21 cellular contexts compared by ENCODE assay signal in genomic region chr6:32501016-32501415, GRCh38. TPM values are rescaled to one million over a fixed set of nuclear protein-coding genes. Genes with fewer than 3 reads are reported as not detected.
DNase-seq lines count a peak whose midpoint lies in the region; ATAC-seq and TF ChIP-seq lines count a peak whose summit lies in the region.
"Had no signal": no experiment of that assay in that cellular context is flagged by ENCODE, and none has a peak within 500 bp of the region (broad histone marks: within the 10 kb centered on the region; RNA-seq: fewer than 3 reads in every experiment).

No MANE protein-coding gene starts in this region.

- no peak overlapping the region for H3K4me3 Mint-ChIP-seq in activated T-helper 17 cell treated with anti-CD3 and anti-CD28 coated beads, Interleukin-2, amount 50 U/mL, for 72 hours
- H3K4me3 Mint-ChIP-seq: CD4-positive, CD25-positive, alpha-beta regulatory T cell; CD8-positive, alpha-beta memory T cell; HFFc6 had no signal

- no peaks in the 10 kb centered on the region for H3K4me1 ChIP-seq in upper lobe of right lung
- H3K4me1 ChIP-seq: BE2C had no signal

- no peaks in the 10 kb centered on the region for H3K9me3 Mint-ChIP-seq in activated T-helper 17 cell treated with anti-CD3 and anti-CD28 coated beads, Interleukin-2, amount 50 U/mL, for 72 hours
- H3K9me3 Mint-ChIP-seq: CD8-positive, alpha-beta memory T cell; HFFc6 had no signal

- intact Hi-C loops in Right ventricle myocardium superior (cut with DNase I) (no loop called here), cardiac septum (cut with DNase I) (no loop called here), upper lobe of right lung (cut with DNase I) (no loop called here)

- no peaks in the 10 kb centered on the region for H3K36me3 Mint-ChIP-seq in activated T-helper 17 cell treated with anti-CD3 and anti-CD28 coated beads, Interleukin-2, amount 50 U/mL, for 72 hours (ENCODE audit: low read depth)
- H3K36me3 Mint-ChIP-seq: CD4-positive, CD25-positive, alpha-beta regulatory T cell; CD8-positive, alpha-beta memory T cell had no signal

- no peaks in the 10 kb centered on the region for H3K4me1 Mint-ChIP-seq in activated T-helper 17 cell treated with anti-CD3 and anti-CD28 coated beads, Interleukin-2, amount 50 U/mL, for 72 hours

- H3K36me3 ChIP-seq in upper lobe of right lung: no peaks in the 10 kb centered on the region
- H3K36me3 ChIP-seq: BE2C had no signal

- ATAC-seq in Right ventricle myocardium superior (ENCODE audit: poor library complexity): peak; percentile 41
- ATAC-seq in activated T-helper 17 cell treated with anti-CD3 and anti-CD28 coated beads, Interleukin-2, amount 50 U/mL, for 72 hours (replicated peaks): peak; percentile 37
- ATAC-seq in upper lobe of right lung: peak; percentile 58
- no peak for ATAC-seq in HG03159 (IDR thresholded peaks at IDR 0.05; ENCODE audit: unreplicated experiment)
- ATAC-seq: GM12878, HCT116 had no signal

- DNase-seq in Right ventricle myocardium superior (no peak), cardiac septum (ENCODE audit: low spot score) (no peak), amniotic epithelial cell (ENCODE audit: low read depth) (peak; percentile 0), upper lobe of right lung (no peak)
- DNase-seq: ACHN; BE2C; C1 segment of cervical spinal cord; CD4-positive, CD25-positive, alpha-beta regulatory T cell; CD8-positive, alpha-beta memory T cell; COR-L47; DMS 273 treated with DMSO at 0.1 percent for 48 hours; DND-41; EL; GOT3; H7; HFFc6 had no signal

- no peak overlapping the region for H3K4me3 ChIP-seq in upper lobe of right lung
- H3K4me3 ChIP-seq: GM12878 had no signal

- H3K27me3 Mint-ChIP-seq in activated T-helper 17 cell treated with anti-CD3 and anti-CD28 coated beads, Interleukin-2, amount 50 U/mL, for 72 hours: no peaks in the 10 kb centered on the region
- H3K27me3 Mint-ChIP-seq: CD4-positive, CD25-positive, alpha-beta regulatory T cell had no signal

- H3K9me3 ChIP-seq in upper lobe of right lung: no peaks in the 10 kb centered on the region
- H3K9me3 ChIP-seq: BE2C had no signal

- no peak overlapping the region for H3K27ac ChIP-seq in upper lobe of right lung

- H3K27ac Mint-ChIP-seq in activated T-helper 17 cell treated with anti-CD3 and anti-CD28 coated beads, Interleukin-2, amount 50 U/mL, for 72 hours: no peak overlapping the region
- H3K27ac Mint-ChIP-seq: CD8-positive, alpha-beta memory T cell; HFFc6 had no signal

- TF ChIP-seq CTCF in upper lobe of right lung (IDR thresholded peaks at IDR 0.05): no peak

- H3K27me3 ChIP-seq in upper lobe of right lung: no peaks in the 10 kb centered on the region

RNA-seq across cellular contexts. Expression of gene HLA-DRB5, which starts 29.1 kb away (rescaled TPM):
- 17.7 TPM for total RNA-seq in Right ventricle myocardium superior
- total RNA-seq in cardiac septum: 14.0 TPM
- 10 to 100 TPM in 1 of 2 donors, 1 to 10 TPM in 1; 1.5 to 17.6 TPM for total RNA-seq in activated T-helper 17 cell treated with anti-CD3 and anti-CD28 coated beads, Interleukin-2, amount 50 U/mL, for 72 hours
- total RNA-seq in upper lobe of right lung: 197 TPM
- total RNA-seq: G401, HFFc6 had no signal

Comparison
In these comparisons a context has a peak if more than half of its experiments do, and no peak if none do; other contexts are left out.
1. RNA of gene HLA-DRB5, which starts 29.1 kb away (total RNA-seq): 197 TPM in upper lobe of right lung (single experiment); 17.7 TPM in Right ventricle myocardium superior (single experiment), 1.5 to 17.6 TPM in activated T-helper 17 cell treated with anti-CD3 and anti-CD28 coated beads, Interleukin-2, amount 50 U/mL, for 72 hours and 14.0 TPM in cardiac septum (single experiment); every median in the first group is over 10 times any median in the second.